Comparison of ENCODE assay signal across 9 cellular contexts in the genomic region with DNA sequence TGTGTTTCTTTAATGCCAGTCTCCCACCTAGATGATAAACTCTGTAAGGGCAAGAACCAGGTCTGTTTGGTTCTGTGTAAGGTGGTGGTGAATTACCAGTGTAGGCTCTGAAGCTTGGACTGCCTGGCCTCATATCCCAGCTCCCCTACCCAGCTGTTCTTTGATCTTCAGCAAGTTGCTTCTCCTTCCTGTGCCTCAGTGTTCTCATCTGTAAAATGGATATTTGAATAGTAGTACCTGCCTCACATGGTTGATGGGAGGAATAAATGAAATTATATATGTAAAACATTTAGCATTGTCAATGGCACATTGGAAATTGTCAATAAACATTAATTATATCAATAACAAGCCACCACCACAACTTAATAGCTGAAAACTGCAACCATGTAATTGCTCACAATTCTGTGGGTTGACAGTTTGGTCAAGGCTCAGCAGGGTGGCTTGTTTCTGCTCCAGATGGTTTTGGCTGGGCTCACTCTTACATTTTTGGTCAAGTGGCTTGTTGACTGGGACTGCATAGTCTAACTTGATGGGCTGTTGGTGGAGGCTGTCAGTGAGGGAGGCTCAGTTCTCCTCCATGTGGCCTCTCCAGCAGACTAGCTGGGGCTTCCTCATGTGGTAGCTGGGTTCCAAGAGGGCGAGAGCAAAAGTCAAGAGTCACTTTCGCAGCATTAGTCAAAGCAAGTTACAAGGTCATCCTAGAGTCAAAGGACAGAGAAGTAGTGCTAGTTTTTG.
DNase-seq lines count a peak whose midpoint lies in the region; ATAC-seq, FAIRE-seq and TF ChIP-seq lines count a peak whose summit lies in the region.
"Had no signal": no experiment of that assay in that cellular context is flagged by ENCODE, and none has a peak within 500 bp of the region (broad histone marks: within the 10 kb centered on the region; RNA-seq: fewer than 3 reads in every experiment).

No MANE protein-coding gene starts in this region.

- no peaks in the 10 kb centered on the region for H4K20me1 ChIP-seq in DOHH2 (ENCODE audit: control insufficient read depth, insufficient read depth, low read depth, low read length)
- H4K20me1 ChIP-seq in mammary epithelial cell (ENCODE audit: insufficient read depth, low read length), result no peaks in the 10 kb centered on the region

- in situ Hi-C loops in mammary epithelial cell (cut with MboI; ENCODE audit: low sequenced_read_pairs in 2 of 2), result loop anchor here in 1 of 2 donors (5.0 kb wide), 1 partner anchor 84 kb away; the partner anchor contains the start of gene DUSP5

- H3K9ac ChIP-seq in mammary epithelial cell (ENCODE audit: insufficient read depth, low read length), result no peak overlapping the region

- TF ChIP-seq EP300 in A549 (IDR thresholded peaks at IDR 0.05), result no peak

- no peaks in the 10 kb centered on the region for H3K9me3 ChIP-seq in A549
- no peaks in the 10 kb centered on the region for H3K9me3 ChIP-seq in DOHH2 (ENCODE audit: control insufficient read depth, insufficient read depth, low read length)
- no peaks in the 10 kb centered on the region for H3K9me3 ChIP-seq in Peyer's patch
- H3K9me3 ChIP-seq in effector memory CD4-positive, alpha-beta T cell (ENCODE audit: control insufficient read depth, low read length), result no peaks in the 10 kb centered on the region
- peaks cover 4% of the 10 kb centered on the region for H3K9me3 ChIP-seq in mammary epithelial cell (replicated peaks; ENCODE audit: insufficient read depth, low read length)

- FAIRE-seq in A549 (lab: Jason Lieb, UNC) (no peak), HTR-8/SVneo (lab: Jason Lieb, UNC) (no peak)

- no peak overlapping the region for H3K4me3 ChIP-seq in A549
- peak overlapping the region; percentile 16; the same call in 1 of the 2 replicates for H3K4me3 ChIP-seq in DOHH2 (ENCODE audit: low read length)
- no peak overlapping the region for H3K4me3 ChIP-seq in Peyer's patch
- no peak overlapping the region for H3K4me3 ChIP-seq in effector memory CD4-positive, alpha-beta T cell (ENCODE audit: insufficient read depth, low read depth, low read length, poor library complexity, severe bottlenecking)
- no peak overlapping the region for H3K4me3 ChIP-seq in mammary epithelial cell (replicated peaks in 1 of 3; ENCODE audit: insufficient read depth in 1 of 3, low read depth in 2 of 3, low read length in 3 of 3)

- H3K4me2 ChIP-seq in A549 (peak overlapping the region; percentile 57), DOHH2 (ENCODE audit: low read length) (peak overlapping the region; percentile 78), mammary epithelial cell (ENCODE audit: insufficient read depth, low read depth, low read length) (no peak overlapping the region)

- H3K27ac ChIP-seq in A549 (peak overlapping the region; percentile 99), DOHH2 (ENCODE audit: low read depth, low read length) (peak overlapping the region; percentile 67), Peyer's patch (peak overlapping the region in 3 of 4 donors; percentile 4 to 67 (median 26)), mammary epithelial cell (ENCODE audit: insufficient read depth, low read depth, low read length) (no peak overlapping the region)
- H3K27ac ChIP-seq in effector memory CD4-positive, alpha-beta T cell (ENCODE audit: insufficient read depth, low read length, poor library complexity, severe bottlenecking), result peak overlapping the region; percentile 60

- H3K9me2 ChIP-seq in DOHH2 (replicated peaks; ENCODE audit: control insufficient read depth, low read length), result no peaks in the 10 kb centered on the region

- dilution Hi-C loops in mammary epithelial cell (cut with HindIII; ENCODE audit: low sequenced_read_pairs), result loop anchor here (5.0 to 10.0 kb wide), 4 partner anchors 34 to 88 kb away; no protein-coding TSS in a partner anchor

- TF ChIP-seq CTCF in A549 (IDR thresholded peaks at IDR 0.05) (no peak), DOHH2 (IDR thresholded peaks at IDR 0.05; ENCODE audit: low read depth, low read length, poor library complexity, severe bottlenecking) (no peak), Peyer's patch (IDR thresholded peaks at IDR 0.05) (no peak), mammary epithelial cell (conservative IDR thresholded peaks at IDR 0.05 in 1 of 2, IDR thresholded peaks at IDR 0.05 in 1 of 2; ENCODE audit: extremely low read depth in 1 of 2, insufficient read depth in 1 of 2, low read depth in 1 of 2, low read length in 2 of 2) (no peak)

- intact Hi-C loops in mammary epithelial cell (cut with micrococcal nuclease), result no loop called here

- H3K27me3 ChIP-seq in DOHH2 (ENCODE audit: control insufficient read depth, low read length) (no peaks in the 10 kb centered on the region), Peyer's patch (no peaks in the 10 kb centered on the region), mammary epithelial cell (ENCODE audit: insufficient read depth, low read length) (no peaks in the 10 kb centered on the region)
- H3K27me3 ChIP-seq in effector memory CD4-positive, alpha-beta T cell (replicated peaks; ENCODE audit: control insufficient read depth, insufficient read depth, low read length, poor library complexity, severe bottlenecking), result no peaks in the 10 kb centered on the region

- TF ChIP-seq RAD21 in A549 (conservative IDR thresholded peaks at IDR 0.05 in 1 of 2, IDR thresholded peaks at IDR 0.05 in 1 of 2), result no peak

- no peak for ATAC-seq in A549

- H3K36me3 ChIP-seq in DOHH2 (ENCODE audit: control insufficient read depth, low read length), result no peaks in the 10 kb centered on the region
- no peaks in the 10 kb centered on the region for H3K36me3 ChIP-seq in Peyer's patch
- no peaks in the 10 kb centered on the region for H3K36me3 ChIP-seq in effector memory CD4-positive, alpha-beta T cell (ENCODE audit: control insufficient read depth, insufficient read depth, low read length)
- no peaks in the 10 kb centered on the region for H3K36me3 ChIP-seq in mammary epithelial cell (ENCODE audit: insufficient read depth, low read length)

- TF ChIP-seq POLR2A in A549 (IDR thresholded peaks at IDR 0.05; ENCODE audit: low read length) (no peak), Peyer's patch (IDR thresholded peaks at IDR 0.05) (no peak)

- CTCF ChIA-PET in A549 (lab: Yijun Ruan, JAX) (interaction anchor here (0.9 to 2.7 kb wide), 5 partner anchors 16 to 147 kb away, joined by 3 to 16 read pairs (median 4); no protein-coding TSS in a partner anchor), mammary epithelial cell (lab: Charles Lee; ENCODE audit: low non-redundant PET) (no interaction called here)

- H3K4me1 ChIP-seq in A549, result peaks cover 100% of the 10 kb centered on the region
- peaks cover 85% of the 10 kb centered on the region for H3K4me1 ChIP-seq in DOHH2 (ENCODE audit: control insufficient read depth, low read length)
- H3K4me1 ChIP-seq in Peyer's patch, result peaks cover 10 to 48% (median 28%) of the 10 kb centered on the region in 4 donors
- peaks cover 16% of the 10 kb centered on the region for H3K4me1 ChIP-seq in effector memory CD4-positive, alpha-beta T cell (ENCODE audit: control insufficient read depth, insufficient read depth, low read length, poor library complexity, severe bottlenecking)
- H3K4me1 ChIP-seq in mammary epithelial cell (ENCODE audit: insufficient read depth, low read length), result peaks cover 76% of the 10 kb centered on the region

- H3F3A ChIP-seq in DOHH2 (ENCODE audit: control insufficient read depth, insufficient read depth), result peaks cover 27% of the 10 kb centered on the region

- DNase-seq in A549 (ENCODE audit: low read depth in 1 of 2, low spot score in 1 of 2), result no peak
- DNase-seq in Peyer's patch, result no peak
- no peak for DNase-seq in effector memory CD4-positive, alpha-beta T cell
- no peak for DNase-seq in HTR-8/SVneo (ENCODE audit: insufficient read length, low spot score)
- no peak for DNase-seq in mammary epithelial cell
- DNase-seq in LoVo (ENCODE audit: low spot score), result no peak
- no peak for DNase-seq in activated CD4-positive, CD25-positive, alpha-beta regulatory T cell (lab: John Stamatoyannopoulos, UW)
- DNase-seq: NCI-H1417 treated with DMSO at 0.1 percent for 48 hours had no signal

- H3K79me2 ChIP-seq in DOHH2 (ENCODE audit: control insufficient read depth, low read length) (no peaks in the 10 kb centered on the region), mammary epithelial cell (ENCODE audit: insufficient read depth, low read length) (no peaks in the 10 kb centered on the region)

- 92% methylated on average over 2 of the region's 2 CpGs for WGBS in A549 (ENCODE audit: missing lambda C conversion rate)
- 92% methylated on average over 2 of the region's 2 CpGs for WGBS in mammary epithelial cell (ENCODE audit: low coverage, missing lambda C conversion rate)

- no peak overlapping the region for H2AFZ ChIP-seq in mammary epithelial cell (ENCODE audit: low read depth, low read length)

- POLR2A ChIA-PET in A549 (lab: Yijun Ruan, JAX), result interaction anchor here (0.9 to 1.4 kb wide), 3 partner anchors 13 to 14 kb away, joined by 3 to 5 read pairs (median 3); no protein-coding TSS in a partner anchor

- BruUV-seq in mammary epithelial cell (replicated peaks; lab: Mats Ljungman, UMichigan), result no TSS peak

TF ChIP-seq in A549, 52 proteins besides CTCF, POLR2A, EP300 and RAD21:
- 0 out of 2 replicates have a peak, but pooled peaks have one; percentile 69 for TF ChIP-seq CHD4 (IDR thresholded peaks at IDR 0.05; ENCODE audit: borderline replicate concordance)
- 0 out of 2 replicates have a peak, but pooled peaks have one; percentile 66 for TF ChIP-seq HDAC2 (IDR thresholded peaks at IDR 0.05)
- no peak for TF ChIP-seq FOSL2 (IDR thresholded peaks at IDR 0.05)
- TF ChIP-seq FOSL2 (CRISPR knock-in tag; IDR thresholded peaks at IDR 0.05), result no peak
TF ChIP-seq in A549: peak in this region for 2.
